ENCODE assay signal across 8 cellular contexts in the genomic region with DNA sequence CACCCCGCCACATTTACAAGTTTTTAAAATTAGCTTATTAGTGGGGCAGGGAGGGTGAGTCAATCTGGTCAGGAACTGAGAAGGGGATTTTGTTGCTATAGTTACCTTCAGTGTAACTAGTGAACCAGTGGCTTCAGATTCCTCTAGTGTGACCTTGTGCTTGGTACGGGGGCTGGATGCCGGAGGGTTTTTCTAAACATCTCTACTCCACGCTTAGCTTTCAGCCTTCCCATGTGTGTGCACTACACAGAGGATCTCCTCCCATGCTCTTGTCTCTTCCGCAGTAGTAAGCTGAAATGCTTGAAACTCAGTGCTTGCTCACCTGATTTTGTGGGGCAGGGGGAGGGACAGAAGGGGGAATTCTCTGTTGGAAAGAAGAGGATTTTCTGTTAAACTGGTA.
A peak's percentile ranks its signal among the peaks of the same experiment; 100 is the strongest.
DNase-seq lines count a peak whose midpoint lies in the region; ATAC-seq and TF ChIP-seq lines count a peak whose summit lies in the region.

No MANE protein-coding gene starts in this region.

- no peaks in the 10 kb centered on the region for H3K27me3 Mint-ChIP-seq in activated T-helper 17 cell treated with anti-CD3 and anti-CD28 coated beads, Interleukin-2, amount 50 U/mL, for 72 hours
- H3K27me3 Mint-ChIP-seq in stimulated activated naive B cell treated with anti-CD40 and anti-IgM and Interleukin-4, amounts not matched to agents 10 μg/mL and 1 μg/mL and 100 μg/mL, for 72 hours, result no peaks in the 10 kb centered on the region
- no peaks in the 10 kb centered on the region for H3K27me3 Mint-ChIP-seq in progenitor cell of endocrine pancreas

- no peaks in the 10 kb centered on the region for H3K4me1 ChIP-seq in psoas muscle

- H3K27ac Mint-ChIP-seq in activated T-helper 17 cell treated with anti-CD3 and anti-CD28 coated beads, Interleukin-2, amount 50 U/mL, for 72 hours, result peak overlapping the region; percentile 37
- peak overlapping the region; percentile 99 for H3K27ac Mint-ChIP-seq in stimulated activated naive B cell treated with anti-CD40 and anti-IgM and Interleukin-4, amounts not matched to agents 10 μg/mL and 1 μg/mL and 100 μg/mL, for 72 hours
- no peak overlapping the region for H3K27ac Mint-ChIP-seq in progenitor cell of endocrine pancreas

- no peaks in the 10 kb centered on the region for H3K36me3 Mint-ChIP-seq in activated T-helper 17 cell treated with anti-CD3 and anti-CD28 coated beads, Interleukin-2, amount 50 U/mL, for 72 hours (ENCODE audit: low read depth)
- H3K36me3 Mint-ChIP-seq in stimulated activated naive B cell treated with anti-CD40 and anti-IgM and Interleukin-4, amounts not matched to agents 10 μg/mL and 1 μg/mL and 100 μg/mL, for 72 hours, result peaks cover 1 to 3% of the 10 kb centered on the region in 2 donors
- H3K36me3 Mint-ChIP-seq in progenitor cell of endocrine pancreas (ENCODE audit: insufficient read depth), result no peaks in the 10 kb centered on the region

- H3K9me3 ChIP-seq in psoas muscle, result no peaks in the 10 kb centered on the region

- H3K27me3 ChIP-seq in psoas muscle (ENCODE audit: insufficient read depth in 3 of 3, low read length in 2 of 3), result no peaks in the 10 kb centered on the region

- no peaks in the 10 kb centered on the region for H3K9me3 Mint-ChIP-seq in activated T-helper 17 cell treated with anti-CD3 and anti-CD28 coated beads, Interleukin-2, amount 50 U/mL, for 72 hours
- no peaks in the 10 kb centered on the region for H3K9me3 Mint-ChIP-seq in stimulated activated naive B cell treated with anti-CD40 and anti-IgM and Interleukin-4, amounts not matched to agents 10 μg/mL and 1 μg/mL and 100 μg/mL, for 72 hours
- H3K9me3 Mint-ChIP-seq in progenitor cell of endocrine pancreas (ENCODE audit: low read depth), result peaks cover 18% of the 10 kb centered on the region

- H3K27ac ChIP-seq in psoas muscle, result no peak overlapping the region

- no peaks in the 10 kb centered on the region for H3K36me3 ChIP-seq in psoas muscle (ENCODE audit: insufficient read depth in 1 of 2, low read depth in 1 of 2)

- peak; percentile 7 for DNase-seq in activated naive CD4-positive, alpha-beta T cell treated with Interleukin-2 at 50 U/mL for 16 hours
- no peak for DNase-seq in activated naive CD4-positive, alpha-beta T cell (lab: John Stamatoyannopoulos, UW)
- peak; percentile 66 for DNase-seq in stimulated activated naive B cell treated with anti-CD40 and anti-IgM and Interleukin-4, amounts not matched to agents 10 μg/mL and 1 μg/mL and 100 μg/mL, for 72 hours
- DNase-seq in NCI-H2171 (lab: John Stamatoyannopoulos, UW) (no peak), progenitor cell of endocrine pancreas (ENCODE audit: low spot score, unreplicated experiment) (no peak), psoas muscle (no peak)

- peak overlapping the region; percentile 7 for H3K4me3 Mint-ChIP-seq in activated T-helper 17 cell treated with anti-CD3 and anti-CD28 coated beads, Interleukin-2, amount 50 U/mL, for 72 hours
- H3K4me3 Mint-ChIP-seq in stimulated activated naive B cell treated with anti-CD40 and anti-IgM and Interleukin-4, amounts not matched to agents 10 μg/mL and 1 μg/mL and 100 μg/mL, for 72 hours, result peak overlapping the region; percentile 80 to 82
- H3K4me3 Mint-ChIP-seq in progenitor cell of endocrine pancreas (ENCODE audit: low read depth), result no peak overlapping the region

- H3K4me1 Mint-ChIP-seq in activated T-helper 17 cell treated with anti-CD3 and anti-CD28 coated beads, Interleukin-2, amount 50 U/mL, for 72 hours, result peaks cover 43% of the 10 kb centered on the region
- peaks cover 60 to 87% of the 10 kb centered on the region in 2 donors for H3K4me1 Mint-ChIP-seq in stimulated activated naive B cell treated with anti-CD40 and anti-IgM and Interleukin-4, amounts not matched to agents 10 μg/mL and 1 μg/mL and 100 μg/mL, for 72 hours
- peaks cover 2% of the 10 kb centered on the region for H3K4me1 Mint-ChIP-seq in progenitor cell of endocrine pancreas (ENCODE audit: low read depth)

- intact Hi-C loops in psoas muscle (cut with DNase I), result no loop called here

- WGBS in psoas muscle, 3 donors, result 84 to 91% (median 89%) methylated on average over 5 of the region's 5 CpGs

- H3K4me3 ChIP-seq in psoas muscle, result no peak overlapping the region

- TF ChIP-seq CTCF in progenitor cell of endocrine pancreas (IDR thresholded peaks at IDR 0.05; ENCODE audit: unreplicated experiment) (no peak), psoas muscle (IDR thresholded peaks at IDR 0.05) (no peak)

- ATAC-seq in HG02885 (IDR thresholded peaks at IDR 0.05; ENCODE audit: poor library complexity, unreplicated experiment) (peak; percentile 97), psoas muscle (no peak)
- peak; percentile 68 for ATAC-seq in activated T-helper 17 cell treated with anti-CD3 and anti-CD28 coated beads, Interleukin-2, amount 50 U/mL, for 72 hours (replicated peaks)
- ATAC-seq in stimulated activated naive B cell treated with anti-CD40 and anti-IgM and Interleukin-4, amounts not matched to agents 10 μg/mL and 1 μg/mL and 100 μg/mL, for 72 hours (replicated peaks), result peak; percentile 95 to 96

Comparison
In these comparisons a context has a peak if more than half of its experiments do, and no peak if none do; other contexts are left out.
1. DNase-seq: peak in activated naive CD4-positive, alpha-beta T cell treated with Interleukin-2 at 50 U/mL for 16 hours (single experiment) and stimulated activated naive B cell treated with anti-CD40 and anti-IgM and Interleukin-4, amounts not matched to agents 10 μg/mL and 1 μg/mL and 100 μg/mL, for 72 hours (single experiment); none in activated naive CD4-positive, alpha-beta T cell (0 of 4), NCI-H2171 (single experiment), progenitor cell of endocrine pancreas (single experiment) and psoas muscle (0 of 2).
2. ATAC-seq: peak in HG02885 (single experiment), activated T-helper 17 cell treated with anti-CD3 and anti-CD28 coated beads, Interleukin-2, amount 50 U/mL, for 72 hours (single experiment) and stimulated activated naive B cell treated with anti-CD40 and anti-IgM and Interleukin-4, amounts not matched to agents 10 μg/mL and 1 μg/mL and 100 μg/mL, for 72 hours (2 of 2); none in psoas muscle (0 of 4).